Comparison of ENCODE assay signal across 8 cellular contexts in genomic region chr3:195908439-195909293, GRCh38. TPM values are rescaled to one million over a fixed set of nuclear protein-coding genes. Genes with fewer than 3 reads are reported as not detected.
DNase-seq lines count a peak whose midpoint lies in the region; ATAC-seq and TF ChIP-seq lines count a peak whose summit lies in the region.

Gene TNK2 (minus strand): TSS chr3:195908551. CDS start chr3:195888588, 19,963 bp downstream.

- peak within 1 kb of the TSS; percentile 63 for H3K27ac ChIP-seq in HCT116 (ENCODE audit: low read depth, low read length)
- H3K27ac ChIP-seq in parathyroid adenoma = no peak within 1 kb of the TSS

- RAD21 ChIA-PET in HCT116 (lab: Charles Lee; ENCODE audit: low non-redundant PET in 1 of 2, low total read pairs in 2 of 2, uncharacterized antibody in 2 of 2, unreplicated experiment in 2 of 2) = interaction anchor here in 1 of 2 experiments (1.5 kb wide), 1 partner anchor 14 kb away, joined by 4 read pairs; no protein-coding TSS in a partner anchor

- H3K4me1 ChIP-seq in HCT116 (ENCODE audit: control insufficient read depth in 1 of 2, insufficient read depth in 2 of 2, low read length in 2 of 2) (peaks cover 38 to 76% of the 10 kb centered on the region in 2 experiments), parathyroid adenoma (no peaks in the 10 kb centered on the region)

- POLR2A ChIA-PET in HCT116 (lab: Charles Lee) = interaction anchor here (1.4 kb wide), 1 partner anchor 12 kb away, joined by 4 read pairs; no protein-coding TSS in a partner anchor

- TF ChIP-seq POLR2A in HCT116 (IDR thresholded peaks at IDR 0.05; ENCODE audit: borderline replicate concordance, extremely low read depth, insufficient read depth, insufficient read length) = no peak

- DNase-seq in GM06990 (ENCODE audit: extremely low read depth, insufficient read length) = peak; percentile 47
- no peak for DNase-seq in HCT116 (ENCODE audit: low read depth, low spot score)
- DNase-seq in NCI-H748 (lab: John Stamatoyannopoulos, UW; ENCODE audit: unreplicated experiment) = peak; percentile 39
- peak; percentile 41 for DNase-seq in activated gamma-delta T cell treated with Interleukin-2 at 50 U/mL for 16 hours
- no peak for DNase-seq in glomerular endothelial cell (ENCODE audit: extremely low read depth, low read depth, low spot score)
- no peak for DNase-seq in NCI-H2107 (lab: John Stamatoyannopoulos, UW)
- no peak for DNase-seq in middle frontal gyrus (ENCODE audit: extremely low spot score, low spot score)

- H3K79me2 ChIP-seq in HCT116 (ENCODE audit: insufficient read depth, low read length) = peaks cover 45% of the 10 kb centered on the region
- H3K79me2 ChIP-seq in parathyroid adenoma = no peaks in the 10 kb centered on the region

- H2AFZ ChIP-seq in HCT116 (ENCODE audit: low read depth, low read length, poor library complexity, severe bottlenecking) = no peak within 1 kb of the TSS
- H2AFZ ChIP-seq in parathyroid adenoma = no peak within 1 kb of the TSS

- peak within 1 kb of the TSS; percentile 65 for H3K4me3 ChIP-seq in GM06990 (replicated peaks; ENCODE audit: low read depth, low read length)
- H3K4me3 ChIP-seq in HCT116 (replicated peaks in 1 of 2; ENCODE audit: low read depth in 1 of 2, low read length in 2 of 2) = peak within 1 kb of the TSS; percentile 51 to 65
- peak within 1 kb of the TSS; percentile 44 for H3K4me3 ChIP-seq in parathyroid adenoma (ENCODE audit: low read depth, low read length)

- H3K4me2 ChIP-seq in HCT116 (ENCODE audit: low read length) (peak within 1 kb of the TSS; percentile 95), parathyroid adenoma (ENCODE audit: low read length) (peak within 1 kb of the TSS; percentile 74)

- intact Hi-C loops in HCT116 (cut with micrococcal nuclease) = no loop called here

- peak within 1 kb of the TSS; percentile 64 for H3K9ac ChIP-seq in HCT116 (ENCODE audit: low read length)
- no peak within 1 kb of the TSS for H3K9ac ChIP-seq in parathyroid adenoma

- no peaks in the 10 kb centered on the region for H4K20me1 ChIP-seq in HCT116 (ENCODE audit: insufficient read depth)

- no peaks in the 10 kb centered on the region for H3K27me3 ChIP-seq in GM06990 (replicated peaks; ENCODE audit: control insufficient read depth, insufficient read depth, low read length)
- H3K27me3 ChIP-seq in HCT116 (ENCODE audit: insufficient read depth, low read length) = no peaks in the 10 kb centered on the region
- H3K27me3 ChIP-seq in parathyroid adenoma (ENCODE audit: control insufficient read depth, insufficient read depth, low read length) = no peaks in the 10 kb centered on the region

- no peak for TF ChIP-seq RAD21 in HCT116 (IDR thresholded peaks at IDR 0.05; ENCODE audit: low read depth)

- H3K9me2 ChIP-seq in HCT116 (ENCODE audit: insufficient read depth) = no peaks in the 10 kb centered on the region

- no TSS peak for BruUV-seq in HCT116 (replicated peaks; lab: Mats Ljungman, UMichigan)

- H3K36me3 ChIP-seq in GM06990 (ENCODE audit: control insufficient read depth, insufficient read depth, low read length) (no peaks in the 10 kb centered on the region), HCT116 (ENCODE audit: control insufficient read depth in 1 of 2, insufficient read depth in 2 of 2, low read length in 2 of 2) (no peaks in the 10 kb centered on the region), parathyroid adenoma (ENCODE audit: control insufficient read depth, insufficient read depth, low read length) (no peaks in the 10 kb centered on the region)

- no peak for TF ChIP-seq CTCF in GM06990 (IDR thresholded peaks at IDR 0.05; ENCODE audit: insufficient read depth, low read length, poor library complexity, severe bottlenecking)
- TF ChIP-seq CTCF in HCT116 (IDR thresholded peaks at IDR 0.05 in 2 of 3, conservative IDR thresholded peaks at IDR 0.05 in 1 of 3; ENCODE audit: borderline replicate concordance in 1 of 3, insufficient read depth in 1 of 3, low read depth in 2 of 3, low read length in 2 of 3) = no peak
- TF ChIP-seq CTCF in parathyroid adenoma (IDR thresholded peaks at IDR 0.05) = no peak

- H3K9me3 ChIP-seq in HCT116 (ENCODE audit: control insufficient read depth in 1 of 2, insufficient read depth in 1 of 2, low read depth in 1 of 2, low read length in 2 of 2) (no peaks in the 10 kb centered on the region), parathyroid adenoma (ENCODE audit: control insufficient read depth, low read length) (no peaks in the 10 kb centered on the region)

- CTCF ChIA-PET in HCT116 (lab: Charles Lee) = interaction anchor here (0.7 to 1.7 kb wide), 3 partner anchors 14 to 47 kb away, joined by 3 to 8 read pairs (median 5); no protein-coding TSS in a partner anchor

- ATAC-seq in HCT116 = peak; percentile 42

TF ChIP-seq in HCT116, 20 proteins besides CTCF, POLR2A, EP300 and RAD21:
- TF ChIP-seq EZH2phosphoT487 (IDR thresholded peaks at IDR 0.05; ENCODE audit: borderline replicate concordance) = no peak
- no peak for TF ChIP-seq MAX (IDR thresholded peaks at IDR 0.05)
- peak; percentile 6; the same call in 1 of the 2 replicates for TF ChIP-seq POLR2AphosphoS5 (IDR thresholded peaks at IDR 0.05; ENCODE audit: low read depth, low read length)
- TF ChIP-seq SRF (IDR thresholded peaks at IDR 0.05; ENCODE audit: low read depth) = no peak
- TF ChIP-seq SIN3A (IDR thresholded peaks at IDR 0.05; ENCODE audit: low read depth) = no peak
- peak; percentile 51; the same call in 1 of the 2 replicates for TF ChIP-seq ZFX (IDR thresholded peaks at IDR 0.05)

RNA-seq across cellular contexts. Expression of gene TNK2, which starts in this region (rescaled TPM):
- total RNA-seq in HCT116 (2021; ENCODE audit: unreplicated experiment) (55.1 TPM), glomerular endothelial cell (19.6 and 40.9 TPM in 2 replicates)
- polyA plus RNA-seq in HCT116 (2012) = 34.0 and 40.3 TPM in 2 replicates

Comparison
In these comparisons a context has a peak if more than half of its experiments do, and no peak if none do; other contexts are left out.
1. DNase-seq: peak in GM06990 (single experiment), NCI-H748 (single experiment) and activated gamma-delta T cell treated with Interleukin-2 at 50 U/mL for 16 hours (single experiment); none in HCT116 (single experiment), glomerular endothelial cell (single experiment), NCI-H2107 (single experiment) and middle frontal gyrus (single experiment).
2. Peak in every context shown above with its lines, with median percentiles within 50 percentile points of each other: H3K4me3 ChIP-seq.